15 cellular contexts compared by ENCODE assay signal in the genomic region with DNA sequence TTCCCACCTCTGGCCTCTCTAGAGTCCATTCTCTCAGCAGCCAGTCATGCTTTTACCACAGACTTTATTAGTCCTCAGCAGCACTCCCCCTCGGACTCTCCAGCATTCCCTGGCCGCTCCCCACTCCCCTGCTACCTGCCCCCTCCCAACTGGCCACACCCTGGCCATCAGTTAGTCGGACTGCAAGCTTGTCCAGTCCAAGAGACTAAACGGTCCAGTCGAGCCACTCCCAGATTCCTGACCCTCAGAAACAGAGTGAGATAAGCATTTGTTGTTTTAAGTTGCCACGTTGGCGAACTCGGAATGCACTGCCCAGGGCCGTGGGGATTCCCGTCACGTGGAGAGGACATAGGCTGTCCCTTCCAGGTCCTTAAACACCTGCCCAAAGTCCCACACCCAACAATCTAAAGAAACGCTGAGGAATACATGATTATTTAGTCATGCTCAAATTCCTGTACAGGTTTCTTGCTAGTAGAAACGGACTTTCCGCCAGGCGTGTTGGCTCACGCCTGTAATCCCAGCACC. TPM values are rescaled to one million over a fixed set of nuclear protein-coding genes. Genes with fewer than 3 reads are reported as not detected.
DNase-seq lines count a peak whose midpoint lies in the region; ATAC-seq, FAIRE-seq and TF ChIP-seq lines count a peak whose summit lies in the region.
"Had no signal": no experiment of that assay in that cellular context is flagged by ENCODE, and none has a peak within 500 bp of the region (broad histone marks: within the 10 kb centered on the region; RNA-seq: fewer than 3 reads in every experiment).

No MANE protein-coding gene starts in this region.

- DNase-seq in ACHN (peak; percentile 68), LoVo (ENCODE audit: low spot score) (peak; percentile 80), endothelial cell of umbilical vein (ENCODE audit: low read depth, low spot score) (peak; percentile 30), NCI-H2171 treated with DMSO at 0.1 percent for 48 hours (lab: John Stamatoyannopoulos, UW) (no peak)
- no peak for DNase-seq in activated CD8-positive, alpha-beta memory T cell treated with anti-CD3 and anti-CD28 coated beads, Interleukin-2, amount 50 U/mL, for 48 hours
- DNase-seq in activated CD8-positive, alpha-beta memory T cell treated with anti-CD3 and anti-CD28 coated beads for 24 hours, result no peak
- DNase-seq: activated CD4-positive, alpha-beta T cell treated with anti-CD3 and anti-CD28 coated beads for 36 hours; activated naive CD4-positive, alpha-beta T cell treated with anti-CD3 and anti-CD28 coated beads, Interleukin-2, amount 10 ng/mL, durations not matched to agents 7 days and 5 days; NCI-H2029; SHP77; stimulated activated CD4-positive, alpha-beta T cell treated with anti-CD3 and anti-CD28 coated beads, Interleukin-4, amount 100 ng/mL, for 24 hours had no signal

- no peaks in the 10 kb centered on the region for H3K9me3 ChIP-seq in endothelial cell of umbilical vein (replicated peaks; ENCODE audit: control insufficient read depth, insufficient read depth, low read length)
- no peaks in the 10 kb centered on the region for H3K9me3 ChIP-seq in mucosa of stomach (ENCODE audit: control insufficient read depth, low read length)
- H3K9me3 ChIP-seq: suprapubic skin had no signal

- H3K4me2 ChIP-seq in endothelial cell of umbilical vein (ENCODE audit: insufficient read depth, low read length), result no peak overlapping the region

- no peak for ATAC-seq in HG03025 (IDR thresholded peaks at IDR 0.05; ENCODE audit: low FRiP score, unreplicated experiment)
- ATAC-seq: activated CD4-positive, alpha-beta T cell treated with anti-CD3 and anti-CD28 coated beads for 36 hours had no signal

- dilution Hi-C loops in endothelial cell of umbilical vein (cut with MboI; ENCODE audit: extremely low pct_ligation_motif_present, low sequenced_read_pairs), result no loop called here

- intact Hi-C loops in endothelial cell of umbilical vein (cut with micrococcal nuclease), result no loop called here

- no peaks in the 10 kb centered on the region for H3K27me3 ChIP-seq in endothelial cell of umbilical vein (ENCODE audit: control insufficient read depth in 2 of 2, insufficient read depth in 2 of 2, low read length in 2 of 2)
- no peaks in the 10 kb centered on the region for H3K27me3 ChIP-seq in mucosa of stomach (ENCODE audit: control insufficient read depth, insufficient read depth, low read length)
- H3K27me3 ChIP-seq: suprapubic skin had no signal

- no peaks in the 10 kb centered on the region for H4K20me1 ChIP-seq in endothelial cell of umbilical vein (replicated peaks; ENCODE audit: control insufficient read depth, extremely low read depth, insufficient read depth, low read length)

- peaks cover 7% of the 10 kb centered on the region for H3K79me2 ChIP-seq in endothelial cell of umbilical vein (ENCODE audit: control insufficient read depth, insufficient read depth, low read length)

- peak overlapping the region; percentile 72 for H2AFZ ChIP-seq in endothelial cell of umbilical vein (ENCODE audit: low read depth, low read length)

- peak; percentile 70 for FAIRE-seq in endothelial cell of umbilical vein (lab: Jason Lieb, UNC)

- H3K9me1 ChIP-seq in endothelial cell of umbilical vein (replicated peaks; ENCODE audit: control insufficient read depth, extremely low read depth, insufficient read depth, low read length), result no peaks in the 10 kb centered on the region

- CTCF ChIA-PET in endothelial cell of umbilical vein (lab: Charles Lee), result no interaction called here

- POLR2A ChIA-PET in endothelial cell of umbilical vein (lab: Charles Lee), result no interaction called here

- peaks cover 30% of the 10 kb centered on the region for H3K4me1 ChIP-seq in endothelial cell of umbilical vein (ENCODE audit: control insufficient read depth, extremely low read depth, insufficient read depth, low read length)
- H3K4me1 ChIP-seq in mucosa of stomach (ENCODE audit: control insufficient read depth, insufficient read depth, low read length), result peaks cover 42% of the 10 kb centered on the region

- no peak overlapping the region for H3K27ac ChIP-seq in endothelial cell of umbilical vein (ENCODE audit: insufficient read depth, low read depth, low read length)
- H3K27ac ChIP-seq: HL-60, suprapubic skin had no signal

- H3K9ac ChIP-seq in endothelial cell of umbilical vein (replicated peaks; ENCODE audit: extremely low read depth, insufficient read depth, low read length) (no peak overlapping the region), mucosa of stomach (ENCODE audit: low read length) (peak overlapping the region; percentile 13)

- no peak for TF ChIP-seq POLR2A in endothelial cell of umbilical vein (IDR thresholded peaks at IDR 0.05; ENCODE audit: low read depth, low read length)

- in situ Hi-C loops in ACHN (cut with HindIII; ENCODE audit: low pct_ligation_motif_present, low pct_unique_long_range_greater_than_20kb, low sequenced_read_pairs), result no loop called here

- no peaks in the 10 kb centered on the region for H3K36me3 ChIP-seq in endothelial cell of umbilical vein (ENCODE audit: control insufficient read depth in 2 of 2, extremely low read depth in 1 of 2, insufficient read depth in 2 of 2, low read length in 2 of 2)
- no peaks in the 10 kb centered on the region for H3K36me3 ChIP-seq in mucosa of stomach (ENCODE audit: control insufficient read depth, insufficient read depth, low read length)
- H3K36me3 ChIP-seq: suprapubic skin had no signal

- no peak overlapping the region for H3K4me3 ChIP-seq in endothelial cell of umbilical vein (replicated peaks in 1 of 3; ENCODE audit: insufficient read depth in 1 of 3, low read depth in 1 of 3, low read length in 3 of 3)
- H3K4me3 ChIP-seq in mucosa of stomach (ENCODE audit: low read length), result no peak overlapping the region
- H3K4me3 ChIP-seq: suprapubic skin had no signal

- BruUV-seq in endothelial cell of umbilical vein (replicated peaks; lab: Mats Ljungman, UMichigan), result no TSS peak

- no peak for TF ChIP-seq CTCF in endothelial cell of umbilical vein (IDR thresholded peaks at IDR 0.05; ENCODE audit: extremely low read depth in 1 of 2, insufficient read depth in 1 of 2, low read depth in 1 of 2, low read length in 2 of 2)

TF ChIP-seq in endothelial cell of umbilical vein, 7 proteins besides CTCF, POLR2A, EP300 and RAD21:
- TF ChIP-seq MYC (IDR thresholded peaks at IDR 0.05; ENCODE audit: low read depth, low read length) (no peak), EZH2 (IDR thresholded peaks at IDR 0.05; ENCODE audit: borderline replicate concordance, low read depth, low read length, severe bottlenecking) (no peak), POLR2AphosphoS5 (IDR thresholded peaks at IDR 0.05; ENCODE audit: insufficient read depth, low read depth, low read length) (no peak), GATA2 (IDR thresholded peaks at IDR 0.05; ENCODE audit: insufficient read depth, insufficient read length, low read depth, low read length) (no peak), JUN (IDR thresholded peaks at IDR 0.05; ENCODE audit: borderline replicate concordance, insufficient read depth, insufficient read length, low read depth) (no peak), FOS (IDR thresholded peaks at IDR 0.05; ENCODE audit: borderline replicate concordance, insufficient read depth, low read length) (no peak)
- TF ChIP-seq, protein P1, sequence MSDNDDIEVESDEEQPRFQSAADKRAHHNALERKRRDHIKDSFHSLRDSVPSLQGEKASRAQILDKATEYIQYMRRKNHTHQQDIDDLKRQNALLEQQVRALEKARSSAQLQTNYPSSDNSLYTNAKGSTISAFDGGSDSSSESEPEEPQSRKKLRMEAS (IDR thresholded peaks at IDR 0.05; ENCODE audit: insufficient read depth, insufficient read length), result no peak

RNA-seq across cellular contexts. Expression of gene SPG7, which starts 5.8 kb away (rescaled TPM):
- total RNA-seq in endothelial cell of umbilical vein, result 139 and 146 TPM in 2 replicates
- polyA plus RNA-seq in endothelial cell of umbilical vein, result 85.8 and 90.2 TPM in 2 replicates
- polyA plus RNA-seq in endothelial cell of umbilical vein (2011; cell fraction: cytosol; rRNA removed), result 50.3 and 54.0 TPM in 2 replicates
- polyA plus RNA-seq in endothelial cell of umbilical vein (2011; cell fraction: nucleus; rRNA removed), result 424 and 453 TPM in 2 replicates
- 77.0 and 77.7 TPM in 2 replicates for polyA plus RNA-seq in endothelial cell of umbilical vein (2012)
- polyA minus RNA-seq in endothelial cell of umbilical vein, result 92.3 and 122 TPM in 2 replicates
- polyA minus RNA-seq in endothelial cell of umbilical vein (2011; cell fraction: cytosol; rRNA and poly(A)+ RNA removed), result 44.9 TPM
- polyA minus RNA-seq in endothelial cell of umbilical vein (2011; cell fraction: nucleus; rRNA and poly(A)+ RNA removed), result 149 and 150 TPM in 2 replicates

RNA-seq across cellular contexts. Expression of gene ANKRD11, which starts 12.0 kb away (rescaled TPM):
- total RNA-seq in endothelial cell of umbilical vein, result 184 and 191 TPM in 2 replicates
- polyA plus RNA-seq in endothelial cell of umbilical vein, result 49.5 and 55.8 TPM in 2 replicates
- 47.8 and 59.7 TPM in 2 replicates for polyA plus RNA-seq in endothelial cell of umbilical vein (2011; cell fraction: cytosol; rRNA removed)
- 194 and 236 TPM in 2 replicates for polyA plus RNA-seq in endothelial cell of umbilical vein (2011; cell fraction: nucleus; rRNA removed)
- 87.0 and 89.3 TPM in 2 replicates for polyA plus RNA-seq in endothelial cell of umbilical vein (2012)
- polyA minus RNA-seq in endothelial cell of umbilical vein, result 99.2 and 130 TPM in 2 replicates
- 32.7 TPM for polyA minus RNA-seq in endothelial cell of umbilical vein (2011; cell fraction: cytosol; rRNA and poly(A)+ RNA removed)
- 115 and 144 TPM in 2 replicates for polyA minus RNA-seq in endothelial cell of umbilical vein (2011; cell fraction: nucleus; rRNA and poly(A)+ RNA removed)

RNA-seq across cellular contexts. Expression of gene RPL13, which starts 58.1 kb away (rescaled TPM):
- total RNA-seq in endothelial cell of umbilical vein, result 1,463 and 1,769 TPM in 2 replicates
- polyA plus RNA-seq in endothelial cell of umbilical vein, result 5,670 and 7,559 TPM in 2 replicates
- 2,984 and 4,467 TPM in 2 replicates for polyA plus RNA-seq in endothelial cell of umbilical vein (2011; cell fraction: cytosol; rRNA removed)
- 991 and 1,041 TPM in 2 replicates for polyA plus RNA-seq in endothelial cell of umbilical vein (2011; cell fraction: nucleus; rRNA removed)
- polyA plus RNA-seq in endothelial cell of umbilical vein (2012), result 1,852 and 3,445 TPM in 2 replicates
- polyA minus RNA-seq in endothelial cell of umbilical vein, result 1,015 and 1,258 TPM in 2 replicates
- polyA minus RNA-seq in endothelial cell of umbilical vein (2011; cell fraction: cytosol; rRNA and poly(A)+ RNA removed), result 1,960 TPM
- 130 and 394 TPM in 2 replicates for polyA minus RNA-seq in endothelial cell of umbilical vein (2011; cell fraction: nucleus; rRNA and poly(A)+ RNA removed)

Comparison
In these comparisons a context has a peak if more than half of its experiments do, and no peak if none do; other contexts are left out.
1. DNase-seq: peak in ACHN (single experiment), LoVo (single experiment) and endothelial cell of umbilical vein (single experiment); none in activated CD8-positive, alpha-beta memory T cell treated with anti-CD3 and anti-CD28 coated beads, Interleukin-2, amount 50 U/mL, for 48 hours (single experiment), NCI-H2171 treated with DMSO at 0.1 percent for 48 hours (single experiment) and activated CD8-positive, alpha-beta memory T cell treated with anti-CD3 and anti-CD28 coated beads for 24 hours (single experiment).